In the genomic region with DNA sequence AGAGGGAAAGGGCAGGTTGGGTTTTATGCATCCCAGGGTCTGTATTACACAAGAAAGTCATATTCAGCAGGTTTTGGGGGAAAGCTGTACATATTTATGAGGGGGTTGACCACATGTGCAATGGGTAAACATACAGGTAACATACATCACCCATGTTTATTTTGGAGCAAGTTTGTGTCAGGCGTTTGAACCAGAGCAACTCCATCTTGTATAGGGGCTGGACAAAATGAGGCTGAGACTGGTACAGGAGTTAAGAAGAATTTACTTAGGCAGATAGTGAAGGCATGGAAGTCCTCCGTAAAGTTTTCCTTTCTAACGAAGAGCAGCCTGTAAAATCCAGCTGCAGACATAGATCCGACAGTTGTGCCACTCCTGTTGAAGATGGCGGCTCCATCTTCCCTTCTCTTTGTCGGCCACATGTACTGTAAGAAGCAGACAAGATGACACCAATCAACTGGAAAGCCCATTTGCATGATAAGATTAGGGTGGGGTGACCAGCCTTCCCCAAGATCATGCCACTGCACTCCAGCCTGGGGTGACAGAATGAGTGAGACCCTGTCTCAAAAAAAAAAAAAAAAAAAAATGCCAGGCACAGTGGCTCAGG, we compare ENCODE assay signal across 2 cellular contexts.
TF ChIP-seq lines count a peak whose summit lies in the region.

No MANE protein-coding gene starts in this region.

TF ChIP-seq in HEK293, 187 proteins besides CTCF, POLR2A, EP300 and RAD21:
- TF ChIP-seq KLF8 (tag by site-specific recombination; IDR thresholded peaks at IDR 0.05): no peak
- no peak for TF ChIP-seq ZNF558 (tag by site-specific recombination; IDR thresholded peaks at IDR 0.05)
- TF ChIP-seq ZBTB20 (tag by site-specific recombination; IDR thresholded peaks at IDR 0.05): no peak
- 0 out of 2 replicates have a peak, but pooled peaks have one; percentile 9 for TF ChIP-seq ZNF585B (tag by site-specific recombination; IDR thresholded peaks at IDR 0.05)
- no peak for TF ChIP-seq ZNF426 (tag by site-specific recombination; IDR thresholded peaks at IDR 0.05)
- no peak for TF ChIP-seq ZNF843 (tag by site-specific recombination; IDR thresholded peaks at IDR 0.05)

TF ChIP-seq in K562, 482 proteins besides CTCF, POLR2A, EP300 and RAD21 (continues in another document):
- no peak for TF ChIP-seq TGIF2 (CRISPR knock-in tag; IDR thresholded peaks at IDR 0.05)
- TF ChIP-seq ZNF707 (CRISPR knock-in tag; conservative IDR thresholded peaks at IDR 0.05): peak; percentile 78
- TF ChIP-seq ZNF174 (CRISPR knock-in tag; IDR thresholded peaks at IDR 0.05): 0 out of 2 replicates have a peak, but pooled peaks have one; percentile 76
- TF ChIP-seq LCOR (CRISPR knock-in tag; IDR thresholded peaks at IDR 0.05): no peak
- TF ChIP-seq, protein P1, sequence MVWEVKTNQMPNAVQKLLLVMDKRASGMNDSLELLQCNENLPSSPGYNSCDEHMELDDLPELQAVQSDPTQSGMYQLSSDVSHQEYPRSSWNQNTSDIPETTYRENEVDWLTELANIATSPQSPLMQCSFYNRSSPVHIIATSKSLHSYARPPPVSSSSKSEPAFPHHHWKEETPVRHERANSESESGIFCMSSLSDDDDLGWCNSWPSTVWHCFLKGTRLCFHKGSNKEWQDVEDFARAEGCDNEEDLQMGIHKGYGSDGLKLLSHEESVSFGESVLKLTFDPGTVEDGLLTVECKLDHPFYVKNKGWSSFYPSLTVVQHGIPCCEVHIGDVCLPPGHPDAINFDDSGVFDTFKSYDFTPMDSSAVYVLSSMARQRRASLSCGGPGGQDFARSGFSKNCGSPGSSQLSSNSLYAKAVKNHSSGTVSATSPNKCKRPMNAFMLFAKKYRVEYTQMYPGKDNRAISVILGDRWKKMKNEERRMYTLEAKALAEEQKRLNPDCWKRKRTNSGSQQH (CRISPR knock-in tag; IDR thresholded peaks at IDR 0.05): 0 out of 2 replicates have a peak, but pooled peaks have one; percentile 44
- no peak for TF ChIP-seq JUNB (CRISPR knock-in tag; conservative IDR thresholded peaks at IDR 0.05)
- TF ChIP-seq, protein P2, sequence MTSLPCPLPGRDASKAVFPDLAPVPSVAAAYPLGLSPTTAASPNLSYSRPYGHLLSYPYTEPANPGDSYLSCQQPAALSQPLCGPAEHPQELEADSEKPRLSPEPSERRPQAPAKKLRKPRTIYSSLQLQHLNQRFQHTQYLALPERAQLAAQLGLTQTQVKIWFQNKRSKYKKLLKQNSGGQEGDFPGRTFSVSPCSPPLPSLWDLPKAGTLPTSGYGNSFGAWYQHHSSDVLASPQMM (CRISPR knock-in tag; IDR thresholded peaks at IDR 0.05): no peak
- TF ChIP-seq ATF1 (CRISPR knock-in tag; IDR thresholded peaks at IDR 0.05): no peak
- peak; percentile 63 for TF ChIP-seq ATF1 (tag; IDR thresholded peaks at IDR 0.05)
- TF ChIP-seq ZNF134 (CRISPR knock-in tag; conservative IDR thresholded peaks at IDR 0.05): peak; percentile 76
- TF ChIP-seq TEAD2 (tag; IDR thresholded peaks at IDR 0.05): peak; percentile 79; the same call in 1 of the 2 replicates
- TF ChIP-seq POLR2AphosphoS5 (IDR thresholded peaks at IDR 0.05; ENCODE audit: control insufficient read depth, insufficient read depth, low read depth, low read length): no peak
- peak; percentile 68; the same call in 1 of the 2 replicates for TF ChIP-seq ZNF75A (CRISPR knock-in tag; IDR thresholded peaks at IDR 0.05)
- TF ChIP-seq ZNF444 (CRISPR knock-in tag; IDR thresholded peaks at IDR 0.05): peak; percentile 86
- peak; percentile 96 for TF ChIP-seq HSF4 (CRISPR knock-in tag; IDR thresholded peaks at IDR 0.05; ENCODE audit: borderline replicate concordance)
- TF ChIP-seq PTBP1 (IDR thresholded peaks at IDR 0.05; ENCODE audit: low read depth, low read length): no peak
- no peak for TF ChIP-seq CREBBP (IDR thresholded peaks at IDR 0.05; ENCODE audit: low read depth, low read length)
- TF ChIP-seq PPARD (CRISPR knock-in tag; IDR thresholded peaks at IDR 0.05): peak; percentile 75
- peak; percentile 63; the same call in 1 of the 2 replicates for TF ChIP-seq PHTF2 (CRISPR knock-in tag; IDR thresholded peaks at IDR 0.05)
- TF ChIP-seq, protein P3, sequence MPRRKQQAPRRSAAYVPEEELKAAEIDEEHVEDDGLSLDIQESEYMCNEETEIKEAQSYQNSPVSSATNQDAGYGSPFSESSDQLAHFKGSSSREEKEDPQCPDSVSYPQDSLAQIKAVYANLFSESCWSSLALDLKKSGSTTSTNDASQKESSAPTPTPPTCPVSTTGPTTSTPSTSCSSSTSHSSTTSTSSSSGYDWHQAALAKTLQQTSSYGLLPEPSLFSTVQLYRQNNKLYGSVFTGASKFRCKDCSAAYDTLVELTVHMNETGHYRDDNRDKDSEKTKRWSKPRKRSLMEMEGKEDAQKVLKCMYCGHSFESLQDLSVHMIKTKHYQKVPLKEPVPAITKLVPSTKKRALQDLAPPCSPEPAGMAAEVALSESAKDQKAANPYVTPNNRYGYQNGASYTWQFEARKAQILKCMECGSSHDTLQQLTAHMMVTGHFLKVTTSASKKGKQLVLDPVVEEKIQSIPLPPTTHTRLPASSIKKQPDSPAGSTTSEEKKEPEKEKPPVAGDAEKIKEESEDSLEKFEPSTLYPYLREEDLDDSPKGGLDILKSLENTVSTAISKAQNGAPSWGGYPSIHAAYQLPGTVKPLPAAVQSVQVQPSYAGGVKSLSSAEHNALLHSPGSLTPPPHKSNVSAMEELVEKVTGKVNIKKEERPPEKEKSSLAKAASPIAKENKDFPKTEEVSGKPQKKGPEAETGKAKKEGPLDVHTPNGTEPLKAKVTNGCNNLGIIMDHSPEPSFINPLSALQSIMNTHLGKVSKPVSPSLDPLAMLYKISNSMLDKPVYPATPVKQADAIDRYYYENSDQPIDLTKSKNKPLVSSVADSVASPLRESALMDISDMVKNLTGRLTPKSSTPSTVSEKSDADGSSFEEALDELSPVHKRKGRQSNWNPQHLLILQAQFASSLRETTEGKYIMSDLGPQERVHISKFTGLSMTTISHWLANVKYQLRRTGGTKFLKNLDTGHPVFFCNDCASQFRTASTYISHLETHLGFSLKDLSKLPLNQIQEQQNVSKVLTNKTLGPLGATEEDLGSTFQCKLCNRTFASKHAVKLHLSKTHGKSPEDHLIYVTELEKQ (CRISPR knock-in tag; IDR thresholded peaks at IDR 0.05): peak; percentile 86
- no peak for TF ChIP-seq SP2 (IDR thresholded peaks at IDR 0.05; ENCODE audit: extremely low read depth, low read depth, low read length, poor library complexity, severe bottlenecking)
- TF ChIP-seq ZNF644 (tag; IDR thresholded peaks at IDR 0.05; ENCODE audit: low read depth): peak; percentile 63; the same call in 1 of the 2 replicates
- TF ChIP-seq, protein P4, sequence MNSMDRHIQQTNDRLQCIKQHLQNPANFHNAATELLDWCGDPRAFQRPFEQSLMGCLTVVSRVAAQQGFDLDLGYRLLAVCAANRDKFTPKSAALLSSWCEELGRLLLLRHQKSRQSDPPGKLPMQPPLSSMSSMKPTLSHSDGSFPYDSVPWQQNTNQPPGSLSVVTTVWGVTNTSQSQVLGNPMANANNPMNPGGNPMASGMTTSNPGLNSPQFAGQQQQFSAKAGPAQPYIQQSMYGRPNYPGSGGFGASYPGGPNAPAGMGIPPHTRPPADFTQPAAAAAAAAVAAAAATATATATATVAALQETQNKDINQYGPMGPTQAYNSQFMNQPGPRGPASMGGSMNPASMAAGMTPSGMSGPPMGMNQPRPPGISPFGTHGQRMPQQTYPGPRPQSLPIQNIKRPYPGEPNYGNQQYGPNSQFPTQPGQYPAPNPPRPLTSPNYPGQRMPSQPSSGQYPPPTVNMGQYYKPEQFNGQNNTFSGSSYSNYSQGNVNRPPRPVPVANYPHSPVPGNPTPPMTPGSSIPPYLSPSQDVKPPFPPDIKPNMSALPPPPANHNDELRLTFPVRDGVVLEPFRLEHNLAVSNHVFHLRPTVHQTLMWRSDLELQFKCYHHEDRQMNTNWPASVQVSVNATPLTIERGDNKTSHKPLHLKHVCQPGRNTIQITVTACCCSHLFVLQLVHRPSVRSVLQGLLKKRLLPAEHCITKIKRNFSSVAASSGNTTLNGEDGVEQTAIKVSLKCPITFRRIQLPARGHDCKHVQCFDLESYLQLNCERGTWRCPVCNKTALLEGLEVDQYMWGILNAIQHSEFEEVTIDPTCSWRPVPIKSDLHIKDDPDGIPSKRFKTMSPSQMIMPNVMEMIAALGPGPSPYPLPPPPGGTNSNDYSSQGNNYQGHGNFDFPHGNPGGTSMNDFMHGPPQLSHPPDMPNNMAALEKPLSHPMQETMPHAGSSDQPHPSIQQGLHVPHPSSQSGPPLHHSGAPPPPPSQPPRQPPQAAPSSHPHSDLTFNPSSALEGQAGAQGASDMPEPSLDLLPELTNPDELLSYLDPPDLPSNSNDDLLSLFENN (IDR thresholded peaks at IDR 0.05; ENCODE audit: low read depth in 2 of 2, low read length in 2 of 2): no peak
- TF ChIP-seq CBX3 (IDR thresholded peaks at IDR 0.05; ENCODE audit: borderline replicate concordance in 1 of 2, low read length in 2 of 2): no peak
- no peak for TF ChIP-seq SMARCE1 (IDR thresholded peaks at IDR 0.05)
- TF ChIP-seq, protein P5, sequence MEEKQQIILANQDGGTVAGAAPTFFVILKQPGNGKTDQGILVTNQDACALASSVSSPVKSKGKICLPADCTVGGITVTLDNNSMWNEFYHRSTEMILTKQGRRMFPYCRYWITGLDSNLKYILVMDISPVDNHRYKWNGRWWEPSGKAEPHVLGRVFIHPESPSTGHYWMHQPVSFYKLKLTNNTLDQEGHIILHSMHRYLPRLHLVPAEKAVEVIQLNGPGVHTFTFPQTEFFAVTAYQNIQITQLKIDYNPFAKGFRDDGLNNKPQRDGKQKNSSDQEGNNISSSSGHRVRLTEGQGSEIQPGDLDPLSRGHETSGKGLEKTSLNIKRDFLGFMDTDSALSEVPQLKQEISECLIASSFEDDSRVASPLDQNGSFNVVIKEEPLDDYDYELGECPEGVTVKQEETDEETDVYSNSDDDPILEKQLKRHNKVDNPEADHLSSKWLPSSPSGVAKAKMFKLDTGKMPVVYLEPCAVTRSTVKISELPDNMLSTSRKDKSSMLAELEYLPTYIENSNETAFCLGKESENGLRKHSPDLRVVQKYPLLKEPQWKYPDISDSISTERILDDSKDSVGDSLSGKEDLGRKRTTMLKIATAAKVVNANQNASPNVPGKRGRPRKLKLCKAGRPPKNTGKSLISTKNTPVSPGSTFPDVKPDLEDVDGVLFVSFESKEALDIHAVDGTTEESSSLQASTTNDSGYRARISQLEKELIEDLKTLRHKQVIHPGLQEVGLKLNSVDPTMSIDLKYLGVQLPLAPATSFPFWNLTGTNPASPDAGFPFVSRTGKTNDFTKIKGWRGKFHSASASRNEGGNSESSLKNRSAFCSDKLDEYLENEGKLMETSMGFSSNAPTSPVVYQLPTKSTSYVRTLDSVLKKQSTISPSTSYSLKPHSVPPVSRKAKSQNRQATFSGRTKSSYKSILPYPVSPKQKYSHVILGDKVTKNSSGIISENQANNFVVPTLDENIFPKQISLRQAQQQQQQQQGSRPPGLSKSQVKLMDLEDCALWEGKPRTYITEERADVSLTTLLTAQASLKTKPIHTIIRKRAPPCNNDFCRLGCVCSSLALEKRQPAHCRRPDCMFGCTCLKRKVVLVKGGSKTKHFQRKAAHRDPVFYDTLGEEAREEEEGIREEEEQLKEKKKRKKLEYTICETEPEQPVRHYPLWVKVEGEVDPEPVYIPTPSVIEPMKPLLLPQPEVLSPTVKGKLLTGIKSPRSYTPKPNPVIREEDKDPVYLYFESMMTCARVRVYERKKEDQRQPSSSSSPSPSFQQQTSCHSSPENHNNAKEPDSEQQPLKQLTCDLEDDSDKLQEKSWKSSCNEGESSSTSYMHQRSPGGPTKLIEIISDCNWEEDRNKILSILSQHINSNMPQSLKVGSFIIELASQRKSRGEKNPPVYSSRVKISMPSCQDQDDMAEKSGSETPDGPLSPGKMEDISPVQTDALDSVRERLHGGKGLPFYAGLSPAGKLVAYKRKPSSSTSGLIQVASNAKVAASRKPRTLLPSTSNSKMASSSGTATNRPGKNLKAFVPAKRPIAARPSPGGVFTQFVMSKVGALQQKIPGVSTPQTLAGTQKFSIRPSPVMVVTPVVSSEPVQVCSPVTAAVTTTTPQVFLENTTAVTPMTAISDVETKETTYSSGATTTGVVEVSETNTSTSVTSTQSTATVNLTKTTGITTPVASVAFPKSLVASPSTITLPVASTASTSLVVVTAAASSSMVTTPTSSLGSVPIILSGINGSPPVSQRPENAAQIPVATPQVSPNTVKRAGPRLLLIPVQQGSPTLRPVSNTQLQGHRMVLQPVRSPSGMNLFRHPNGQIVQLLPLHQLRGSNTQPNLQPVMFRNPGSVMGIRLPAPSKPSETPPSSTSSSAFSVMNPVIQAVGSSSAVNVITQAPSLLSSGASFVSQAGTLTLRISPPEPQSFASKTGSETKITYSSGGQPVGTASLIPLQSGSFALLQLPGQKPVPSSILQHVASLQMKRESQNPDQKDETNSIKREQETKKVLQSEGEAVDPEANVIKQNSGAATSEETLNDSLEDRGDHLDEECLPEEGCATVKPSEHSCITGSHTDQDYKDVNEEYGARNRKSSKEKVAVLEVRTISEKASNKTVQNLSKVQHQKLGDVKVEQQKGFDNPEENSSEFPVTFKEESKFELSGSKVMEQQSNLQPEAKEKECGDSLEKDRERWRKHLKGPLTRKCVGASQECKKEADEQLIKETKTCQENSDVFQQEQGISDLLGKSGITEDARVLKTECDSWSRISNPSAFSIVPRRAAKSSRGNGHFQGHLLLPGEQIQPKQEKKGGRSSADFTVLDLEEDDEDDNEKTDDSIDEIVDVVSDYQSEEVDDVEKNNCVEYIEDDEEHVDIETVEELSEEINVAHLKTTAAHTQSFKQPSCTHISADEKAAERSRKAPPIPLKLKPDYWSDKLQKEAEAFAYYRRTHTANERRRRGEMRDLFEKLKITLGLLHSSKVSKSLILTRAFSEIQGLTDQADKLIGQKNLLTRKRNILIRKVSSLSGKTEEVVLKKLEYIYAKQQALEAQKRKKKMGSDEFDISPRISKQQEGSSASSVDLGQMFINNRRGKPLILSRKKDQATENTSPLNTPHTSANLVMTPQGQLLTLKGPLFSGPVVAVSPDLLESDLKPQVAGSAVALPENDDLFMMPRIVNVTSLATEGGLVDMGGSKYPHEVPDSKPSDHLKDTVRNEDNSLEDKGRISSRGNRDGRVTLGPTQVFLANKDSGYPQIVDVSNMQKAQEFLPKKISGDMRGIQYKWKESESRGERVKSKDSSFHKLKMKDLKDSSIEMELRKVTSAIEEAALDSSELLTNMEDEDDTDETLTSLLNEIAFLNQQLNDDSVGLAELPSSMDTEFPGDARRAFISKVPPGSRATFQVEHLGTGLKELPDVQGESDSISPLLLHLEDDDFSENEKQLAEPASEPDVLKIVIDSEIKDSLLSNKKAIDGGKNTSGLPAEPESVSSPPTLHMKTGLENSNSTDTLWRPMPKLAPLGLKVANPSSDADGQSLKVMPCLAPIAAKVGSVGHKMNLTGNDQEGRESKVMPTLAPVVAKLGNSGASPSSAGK (IDR thresholded peaks at IDR 0.05): 0 out of 2 replicates have a peak, but pooled peaks have one; percentile 7
- TF ChIP-seq RHOXF2B (CRISPR knock-in tag; conservative IDR thresholded peaks at IDR 0.05): 0 out of 2 replicates have a peak, but pooled peaks have one; percentile 43
- TF ChIP-seq ZNF41 (CRISPR knock-in tag; conservative IDR thresholded peaks at IDR 0.05): peak; percentile 92
- TF ChIP-seq JUND (IDR thresholded peaks at IDR 0.05; ENCODE audit: borderline replicate concordance, low read depth, low read length): no peak
- TF ChIP-seq JUND (tag; IDR thresholded peaks at IDR 0.05; ENCODE audit: borderline replicate concordance, low read depth, low read length): peak; percentile 77; the same call in 1 of the 3 replicates
- no peak for TF ChIP-seq ZNF274 (IDR thresholded peaks at IDR 0.05; ENCODE audit: borderline replicate concordance, low read depth, low read length)
- TF ChIP-seq MYC (IDR thresholded peaks at IDR 0.05; ENCODE audit: low read depth, low read length): no peak
- TF ChIP-seq MYC (CRISPR knock-in tag; IDR thresholded peaks at IDR 0.05; ENCODE audit: borderline replicate concordance, low read depth): peak; percentile 86; the same call in 1 of the 2 replicates
- TF ChIP-seq ZBTB17 (CRISPR knock-in tag; IDR thresholded peaks at IDR 0.05): peak; percentile 88
